Comparison of ENCODE assay signal across 10 cellular contexts in genomic region chrX:147899715-147900114, GRCh38. TPM values are rescaled to one million over a fixed set of nuclear protein-coding genes. Genes with fewer than 3 reads are reported as not detected.
DNase-seq lines count a peak whose midpoint lies in the region; ATAC-seq and TF ChIP-seq lines count a peak whose summit lies in the region.
"Had no signal": no experiment of that assay in that cellular context is flagged by ENCODE, and none has a peak within 500 bp of the region (broad histone marks: within the 10 kb centered on the region; RNA-seq: fewer than 3 reads in every experiment).

No MANE protein-coding gene starts in this region.

- H3K27me3 ChIP-seq in foreskin keratinocyte = no peaks in the 10 kb centered on the region
- no peaks in the 10 kb centered on the region for H3K27me3 ChIP-seq in left lung

- H3K27ac ChIP-seq in foreskin keratinocyte (peak overlapping the region; percentile 48), left lung (no peak overlapping the region)

- no peak overlapping the region for H3K27ac Mint-ChIP-seq in glutamatergic neuron (ENCODE audit: unreplicated experiment)

- H3K27me3 Mint-ChIP-seq in glutamatergic neuron (ENCODE audit: unreplicated experiment) = no peaks in the 10 kb centered on the region

- no peaks in the 10 kb centered on the region for H3K9me3 Mint-ChIP-seq in glutamatergic neuron (ENCODE audit: unreplicated experiment)

- no peaks in the 10 kb centered on the region for H3K36me3 ChIP-seq in left lung

- no peaks in the 10 kb centered on the region for H3K4me1 Mint-ChIP-seq in glutamatergic neuron (ENCODE audit: low read depth, unreplicated experiment)

- H3K36me3 Mint-ChIP-seq in glutamatergic neuron (ENCODE audit: unreplicated experiment) = no peaks in the 10 kb centered on the region

- TF ChIP-seq CTCF in foreskin keratinocyte (conservative IDR thresholded peaks at IDR 0.05) (no peak), left lung (IDR thresholded peaks at IDR 0.05) (no peak), glutamatergic neuron (IDR thresholded peaks at IDR 0.05; ENCODE audit: partially characterized antibody, unreplicated experiment) (no peak)

- intact Hi-C loops in left lung (cut with DNase I) = no loop called here

- H3K4me1 ChIP-seq in foreskin keratinocyte (peaks cover 7% of the 10 kb centered on the region), left lung (no peaks in the 10 kb centered on the region)

- H3K4me3 Mint-ChIP-seq in glutamatergic neuron (ENCODE audit: unreplicated experiment) = no peak overlapping the region

- DNase-seq in foreskin keratinocyte (peak in 1 of 2 donors; percentile 47), left lung (no peak), HuH-7.5 (ENCODE audit: low spot score) (no peak), SKM-1 (lab: John Stamatoyannopoulos, UW; ENCODE audit: unreplicated experiment) (no peak), glutamatergic neuron (no peak)
- DNase-seq: central memory CD4-positive, alpha-beta T cell; MM.1S had no signal

- no peaks in the 10 kb centered on the region for H3K9me3 ChIP-seq in left lung

- no peak overlapping the region for H3K4me3 ChIP-seq in left lung

- ATAC-seq in GM18517 (IDR thresholded peaks at IDR 0.05; ENCODE audit: unreplicated experiment) (peak; percentile 91), GM21576 (IDR thresholded peaks at IDR 0.05; ENCODE audit: unreplicated experiment) (peak; percentile 96), HG03342 (IDR thresholded peaks at IDR 0.05; ENCODE audit: unreplicated experiment) (peak; percentile 97), foreskin keratinocyte (peak; percentile 94), left lung (no peak)

RNA-seq across cellular contexts. Expression of gene FMR1, which starts 12.0 kb away (rescaled TPM):
- total RNA-seq in foreskin keratinocyte (24.7 and 26.4 TPM in 2 replicates), left lung (10 to 100 TPM; 35.2 to 38.7 TPM), glutamatergic neuron (ENCODE audit: unreplicated experiment) (45.4 TPM)
- 8.2 and 9.9 TPM in 2 replicates for polyA plus RNA-seq in foreskin keratinocyte
